21 cellular contexts compared by ENCODE assay signal in genomic region chr4:139668658-139669201, GRCh38.
"Had no signal": no experiment of that assay in that cellular context is flagged by ENCODE, and none has a peak within 500 bp of the region (broad histone marks: within the 10 kb centered on the region; RNA-seq: fewer than 3 reads in every experiment).

No MANE protein-coding gene starts in this region.

- H3K4me1 ChIP-seq: breast epithelium had no signal

- H3K27ac ChIP-seq: breast epithelium, coronary artery, esophagus muscularis mucosa, gastroesophageal sphincter, heart left ventricle, parathyroid adenoma, tibial artery, vagina had no signal

- DNase-seq: activated CD8-positive, alpha-beta memory T cell treated with anti-CD3 and anti-CD28 coated beads for 24 hours; activated CD8-positive, alpha-beta memory T cell treated with anti-CD3 and anti-CD28 coated beads, Interleukin-2, amount 50 U/mL, for 48 hours; activated gamma-delta T cell treated with Interleukin-2 at 50 U/mL for 16 hours; heart left ventricle; immature natural killer cell; left cardiac atrium; natural killer cell; spleen; stimulated activated CD4-positive, alpha-beta T cell treated with anti-CD3 and anti-CD28 coated beads, Interleukin-4, amount 100 ng/mL, for 4 hours; stimulated activated naive CD4-positive, alpha-beta T cell; T-cell; tibial artery had no signal

- H3K27me3 ChIP-seq: adrenal gland, breast epithelium, esophagus muscularis mucosa, gastroesophageal sphincter, heart left ventricle, spleen, tibial artery, vagina had no signal

- H3K9ac ChIP-seq: parathyroid adenoma had no signal

- H3K36me3 ChIP-seq: breast epithelium had no signal

- H3K9me3 ChIP-seq: adrenal gland, breast epithelium, esophagus muscularis mucosa, gastroesophageal sphincter, heart left ventricle, spleen, tibial artery, vagina had no signal

- H3K4me3 ChIP-seq: breast epithelium, coronary artery, esophagus muscularis mucosa, gastroesophageal sphincter, tibial artery had no signal

- ATAC-seq: activated CD4-positive, CD25-positive, alpha-beta regulatory T cell treated with anti-CD3 and anti-CD28 coated beads, Interleukin-2, amount 50 U/mL, for 24 hours; activated naive CD4-positive, alpha-beta T cell treated with anti-CD3 and anti-CD28 coated beads, Interleukin-2, amount 50 U/mL, for 72 hours; gastroesophageal sphincter; heart left ventricle; left cardiac atrium; natural killer cell; T-cell had no signal

- H2AFZ ChIP-seq: parathyroid adenoma had no signal
